ENCODE assay signal across 16 cellular contexts in genomic region chr6:43766426-43766825, GRCh38.
"Had no signal": no experiment of that assay in that cellular context is flagged by ENCODE, and none has a peak within 500 bp of the region (broad histone marks: within the 10 kb centered on the region; RNA-seq: fewer than 3 reads in every experiment).

No MANE protein-coding gene starts in this region.

- DNase-seq: activated CD4-positive, alpha-beta memory T cell treated with anti-CD3 and anti-CD28 coated beads for 36 hours; activated T-cell treated with anti-CD3 and anti-CD28 coated beads for 4 hours; amniotic stem cell; caudate nucleus; foreskin keratinocyte; naive B cell; pancreas; stimulated activated CD4-positive, alpha-beta T cell treated with anti-CD3 and anti-CD28 coated beads, Interleukin-4, amount 100 ng/mL, for 24 hours; T-helper 2 cell had no signal

- H3K4me1 ChIP-seq: foreskin keratinocyte had no signal

- H3K4me3 ChIP-seq: dorsolateral prefrontal cortex, pancreas, sigmoid colon, thoracic aorta had no signal

- H3K36me3 Mint-ChIP-seq: activated naive CD8-positive, alpha-beta T cell; naive B cell; stimulated activated memory B cell treated with anti-CD40 and anti-IgM and Interleukin-4, amounts not matched to agents 10 μg/mL and 1 μg/mL and 100 μg/mL, for 72 hours had no signal

- H3K27me3 Mint-ChIP-seq: activated CD4-positive, alpha-beta memory T cell treated with anti-CD3 and anti-CD28 coated beads for 36 hours; activated naive CD8-positive, alpha-beta T cell had no signal

- H3K27ac Mint-ChIP-seq: activated CD4-positive, alpha-beta memory T cell treated with anti-CD3 and anti-CD28 coated beads for 36 hours; activated naive CD8-positive, alpha-beta T cell; activated T-helper 1 cell treated with anti-CD3 and anti-CD28 coated beads, Interleukin-12 subunit alpha, Interleukin-12 subunit beta, Interleukin-2, Interleukin-4 antibody, amounts not matched to agents 30 ng/mL and 10 ng/mL and 1 ng/mL, durations not matched to agents 14 hours and 24 hours and 36 hours; naive B cell; stimulated activated memory B cell treated with anti-CD40 and anti-IgM and Interleukin-4, amounts not matched to agents 10 μg/mL and 1 μg/mL and 100 μg/mL, for 72 hours had no signal

- ATAC-seq: foreskin keratinocyte; left lobe of liver; pancreas; stimulated activated memory B cell treated with anti-CD40 and anti-IgM and Interleukin-4, amounts not matched to agents 10 μg/mL and 1 μg/mL and 100 μg/mL, for 72 hours had no signal

- H3K27ac ChIP-seq: dorsolateral prefrontal cortex, foreskin keratinocyte, sigmoid colon, thoracic aorta had no signal

- H3K9me3 ChIP-seq: pancreas, sigmoid colon, thoracic aorta had no signal

- H3K4me3 Mint-ChIP-seq: activated CD4-positive, alpha-beta memory T cell treated with anti-CD3 and anti-CD28 coated beads for 36 hours; activated naive CD8-positive, alpha-beta T cell; activated T-helper 1 cell treated with anti-CD3 and anti-CD28 coated beads, Interleukin-12 subunit alpha, Interleukin-12 subunit beta, Interleukin-2, Interleukin-4 antibody, amounts not matched to agents 30 ng/mL and 10 ng/mL and 1 ng/mL, durations not matched to agents 14 hours and 24 hours and 36 hours; stimulated activated memory B cell treated with anti-CD40 and anti-IgM and Interleukin-4, amounts not matched to agents 10 μg/mL and 1 μg/mL and 100 μg/mL, for 72 hours had no signal

- H3K36me3 ChIP-seq: pancreas, sigmoid colon, thoracic aorta had no signal

- H3K27me3 ChIP-seq: dorsolateral prefrontal cortex, foreskin keratinocyte, pancreas, sigmoid colon had no signal

- H3K9me3 Mint-ChIP-seq: activated CD4-positive, alpha-beta memory T cell treated with anti-CD3 and anti-CD28 coated beads for 36 hours; activated T-helper 1 cell treated with anti-CD3 and anti-CD28 coated beads, Interleukin-12 subunit alpha, Interleukin-12 subunit beta, Interleukin-2, Interleukin-4 antibody, amounts not matched to agents 30 ng/mL and 10 ng/mL and 1 ng/mL, durations not matched to agents 14 hours and 24 hours and 36 hours; naive B cell; stimulated activated memory B cell treated with anti-CD40 and anti-IgM and Interleukin-4, amounts not matched to agents 10 μg/mL and 1 μg/mL and 100 μg/mL, for 72 hours had no signal
